In the genomic region with DNA sequence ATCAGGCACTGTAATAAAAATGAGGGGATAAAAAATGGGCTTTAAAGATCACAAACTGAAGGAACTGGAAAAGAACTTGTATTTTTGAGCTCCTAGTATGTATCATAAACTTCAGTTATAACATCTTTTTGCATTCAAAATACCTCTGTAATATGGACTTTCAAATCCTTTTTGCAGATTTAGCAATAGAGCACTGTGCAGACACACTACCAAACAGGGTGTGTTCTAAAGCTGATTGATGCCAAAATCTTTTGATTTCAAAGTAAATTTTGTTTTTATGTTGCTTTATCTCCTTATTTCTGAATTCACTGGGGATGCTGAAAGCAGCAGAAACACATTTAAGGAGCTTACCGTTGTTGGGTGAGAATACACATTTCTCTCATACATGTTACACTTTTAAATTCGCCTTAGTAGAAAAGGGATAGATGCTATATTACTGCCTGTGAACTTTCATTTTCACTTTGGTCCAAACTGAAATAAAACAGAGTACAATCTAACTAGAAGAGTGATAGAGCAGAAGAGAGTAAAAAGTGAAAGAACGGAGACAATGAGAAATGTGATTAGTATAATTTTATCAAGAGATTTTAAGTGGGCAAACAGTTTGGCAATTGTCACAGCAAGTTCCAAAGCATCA, we compare ENCODE assay signal across 24 cellular contexts.
A peak's percentile ranks its signal among the peaks of the same experiment; 100 is the strongest.
DNase-seq lines count a peak whose midpoint lies in the region; ATAC-seq, FAIRE-seq and TF ChIP-seq lines count a peak whose summit lies in the region.
"Had no signal": no experiment of that assay in that cellular context is flagged by ENCODE, and none has a peak within 500 bp of the region (broad histone marks: within the 10 kb centered on the region; RNA-seq: fewer than 3 reads in every experiment).

No MANE protein-coding gene starts in this region.

- ATAC-seq in right cardiac atrium (no peak), heart right ventricle (no peak)
- ATAC-seq: activated CD4-positive, CD25-positive, alpha-beta regulatory T cell treated with anti-CD3 and anti-CD28 coated beads, Interleukin-2, amount 50 U/mL, for 24 hours; body of pancreas; natural killer cell treated with Interleukin-12 subunit alpha and Interleukin-12 subunit beta and Interleukin-15 and Interleukin-18, amount 100 ng/mL, for 72 hours had no signal

- H3K9me3 ChIP-seq in right cardiac atrium (ENCODE audit: control insufficient read depth, low read length), result no peaks in the 10 kb centered on the region
- no peaks in the 10 kb centered on the region for H3K9me3 ChIP-seq in heart right ventricle
- H3K9me3 ChIP-seq in MG63, result no peaks in the 10 kb centered on the region
- no peaks in the 10 kb centered on the region for H3K9me3 ChIP-seq in endothelial cell of umbilical vein (replicated peaks; ENCODE audit: control insufficient read depth, insufficient read depth, low read length)
- H3K9me3 ChIP-seq in mesenchymal stem cell (ENCODE audit: control insufficient read depth, low read length), result peaks cover 5% of the 10 kb centered on the region
- H3K9me3 ChIP-seq: body of pancreas, prostate gland had no signal

- TF ChIP-seq CTCF in heart right ventricle (IDR thresholded peaks at IDR 0.05) (no peak), endothelial cell of umbilical vein (IDR thresholded peaks at IDR 0.05; ENCODE audit: extremely low read depth in 1 of 2, insufficient read depth in 1 of 2, low read depth in 1 of 2, low read length in 2 of 2) (no peak)

- no peak overlapping the region for H2BK12ac ChIP-seq in mesenchymal stem cell (ENCODE audit: low read length in 2 of 2)

- dilution Hi-C loops in endothelial cell of umbilical vein (cut with MboI; ENCODE audit: extremely low pct_ligation_motif_present, low sequenced_read_pairs), result no loop called here

- intact Hi-C loops in right cardiac atrium (cut with DNase I) (no loop called here), heart right ventricle (cut with DNase I) (no loop called here), endothelial cell of umbilical vein (cut with micrococcal nuclease) (no loop called here)

- no peak for FAIRE-seq in endothelial cell of umbilical vein (lab: Jason Lieb, UNC)
- FAIRE-seq: frontal cortex, RCC 7860, small intestine, urothelium cell line had no signal

- POLR2A ChIA-PET in endothelial cell of umbilical vein (lab: Charles Lee), result no interaction called here

- H3K4me2 ChIP-seq in endothelial cell of umbilical vein (ENCODE audit: insufficient read depth, low read length) (peak overlapping the region; percentile 21), mesenchymal stem cell (ENCODE audit: low read length, poor library complexity, severe bottlenecking) (no peak overlapping the region)

- no peaks in the 10 kb centered on the region for H4K20me1 ChIP-seq in endothelial cell of umbilical vein (replicated peaks; ENCODE audit: control insufficient read depth, extremely low read depth, insufficient read depth, low read length)

- no peak for TF ChIP-seq POLR2A in endothelial cell of umbilical vein (IDR thresholded peaks at IDR 0.05; ENCODE audit: low read depth, low read length)

- no peak overlapping the region for H3K27ac ChIP-seq in right cardiac atrium (ENCODE audit: low read length)
- H3K27ac ChIP-seq in heart right ventricle, result no peak overlapping the region
- no peak overlapping the region for H3K27ac ChIP-seq in endothelial cell of umbilical vein (ENCODE audit: insufficient read depth, low read depth, low read length)
- H3K27ac ChIP-seq in mesenchymal stem cell (ENCODE audit: low read length, poor library complexity, severe bottlenecking), result no peak overlapping the region
- H3K27ac ChIP-seq: body of pancreas, prostate gland, SK-N-MC had no signal

- no peak overlapping the region for H3K14ac ChIP-seq in mesenchymal stem cell (ENCODE audit: low read length in 2 of 2)

- H2BK15ac ChIP-seq in mesenchymal stem cell (ENCODE audit: low read depth, poor library complexity, severe bottlenecking), result no peak overlapping the region

- no peak overlapping the region for H2BK5ac ChIP-seq in mesenchymal stem cell (ENCODE audit: low read depth, low read length, poor library complexity, severe bottlenecking)

- H4K91ac ChIP-seq in mesenchymal stem cell (ENCODE audit: low read length), result no peak overlapping the region

- no peak overlapping the region for H2BK120ac ChIP-seq in mesenchymal stem cell (ENCODE audit: low read depth, low read length)

- H2AFZ ChIP-seq in endothelial cell of umbilical vein (ENCODE audit: low read depth, low read length), result peak overlapping the region; percentile 24
- H2AFZ ChIP-seq in mesenchymal stem cell (ENCODE audit: low read depth, low read length), result no peak overlapping the region

- H2AK5ac ChIP-seq in mesenchymal stem cell (ENCODE audit: low read length, severe bottlenecking), result no peak overlapping the region

- WGBS in right cardiac atrium, result 53% methylated on average over 3 of the region's 3 CpGs
- 66 to 68% methylated on average over 3 of the region's 3 CpGs for WGBS in heart right ventricle, 2 donors
- 100% methylated on average over 1 of the region's 3 CpGs for WGBS in mesenchymal stem cell

- CTCF ChIA-PET in endothelial cell of umbilical vein (lab: Charles Lee), result interaction anchor here (1.1 to 1.4 kb wide), 2 partner anchors 12 to 28 kb away, joined by 3 read pairs; no protein-coding TSS in a partner anchor

- DNase-seq in right cardiac atrium (no peak), heart right ventricle (no peak), MG63 (no peak), endothelial cell of umbilical vein (ENCODE audit: low read depth, low spot score) (no peak), mesenchymal stem cell (no peak), GOT3 (lab: John Stamatoyannopoulos, UW) (no peak), AG20443 (ENCODE audit: low spot score) (no peak)
- no peak for DNase-seq in effector CD4-positive, alpha-beta T cell
- DNase-seq: ACHN; activated naive CD8-positive, alpha-beta T cell treated with anti-CD3 and anti-CD28 coated beads, Interleukin-2, amount 10 ng/mL, durations not matched to agents 7 days and 5 days; body of pancreas; DMS 273 treated with DMSO at 0.1 percent for 48 hours; NCI-H1436; NCI-H82; small intestine; stimulated activated CD4-positive, alpha-beta T cell treated with anti-CD3 and anti-CD28 coated beads, Interleukin-4, amount 100 ng/mL, for 1 hour; T-helper 9 cell had no signal

- H3K23ac ChIP-seq in mesenchymal stem cell (ENCODE audit: low read length in 2 of 2), result no peak overlapping the region

- H3K27me3 ChIP-seq in right cardiac atrium (ENCODE audit: control insufficient read depth, insufficient read depth) (no peaks in the 10 kb centered on the region), heart right ventricle (no peaks in the 10 kb centered on the region), MG63 (no peaks in the 10 kb centered on the region), endothelial cell of umbilical vein (ENCODE audit: control insufficient read depth in 2 of 2, insufficient read depth in 2 of 2, low read length in 2 of 2) (no peaks in the 10 kb centered on the region), mesenchymal stem cell (ENCODE audit: control insufficient read depth in 1 of 2, insufficient read depth in 1 of 2, low read length in 2 of 2) (no peaks in the 10 kb centered on the region)
- H3K27me3 ChIP-seq: body of pancreas had no signal

- peak overlapping the region; percentile 38 for H3K4me3 ChIP-seq in right cardiac atrium (ENCODE audit: low read length)
- peak overlapping the region in 1 of 10 donors; percentile 18 for H3K4me3 ChIP-seq in heart right ventricle
- peak overlapping the region; percentile 52 for H3K4me3 ChIP-seq in MG63
- no peak overlapping the region for H3K4me3 ChIP-seq in endothelial cell of umbilical vein (replicated peaks in 1 of 3; ENCODE audit: insufficient read depth in 1 of 3, low read depth in 1 of 3, low read length in 3 of 3)
- peak overlapping the region in 1 of 2 experiments; percentile 9 for H3K4me3 ChIP-seq in mesenchymal stem cell (ENCODE audit: insufficient read depth in 1 of 2, low read depth in 1 of 2, low read length in 2 of 2)
- H3K4me3 ChIP-seq: body of pancreas, prostate gland, SK-N-MC had no signal

- no TSS peak for BruUV-seq in endothelial cell of umbilical vein (replicated peaks; lab: Mats Ljungman, UMichigan)

- no peaks in the 10 kb centered on the region for H3K9me1 ChIP-seq in endothelial cell of umbilical vein (replicated peaks; ENCODE audit: control insufficient read depth, extremely low read depth, insufficient read depth, low read length)

- H3K36me3 ChIP-seq in heart right ventricle (no peaks in the 10 kb centered on the region), MG63 (no peaks in the 10 kb centered on the region), endothelial cell of umbilical vein (ENCODE audit: control insufficient read depth in 2 of 2, extremely low read depth in 1 of 2, insufficient read depth in 2 of 2, low read length in 2 of 2) (no peaks in the 10 kb centered on the region), mesenchymal stem cell (ENCODE audit: control insufficient read depth in 1 of 2, insufficient read depth in 2 of 2, low read depth in 1 of 2, low read length in 2 of 2) (no peaks in the 10 kb centered on the region)
- H3K36me3 ChIP-seq: prostate gland had no signal

- no peak overlapping the region for H3K4ac ChIP-seq in mesenchymal stem cell (ENCODE audit: low read depth in 1 of 2, low read length in 2 of 2)

- H3K4me1 ChIP-seq in right cardiac atrium (ENCODE audit: control insufficient read depth, insufficient read depth, low read length), result no peaks in the 10 kb centered on the region
- no peaks in the 10 kb centered on the region for H3K4me1 ChIP-seq in heart right ventricle
- no peaks in the 10 kb centered on the region for H3K4me1 ChIP-seq in endothelial cell of umbilical vein (ENCODE audit: control insufficient read depth, extremely low read depth, insufficient read depth, low read length)
- H3K4me1 ChIP-seq in mesenchymal stem cell (ENCODE audit: control insufficient read depth, insufficient read depth, low read depth, low read length), result no peaks in the 10 kb centered on the region
- H3K4me1 ChIP-seq: body of pancreas, prostate gland had no signal

- H3K18ac ChIP-seq in mesenchymal stem cell (ENCODE audit: low read depth in 1 of 2, low read length in 2 of 2), result no peak overlapping the region

- no peaks in the 10 kb centered on the region for H3K79me2 ChIP-seq in endothelial cell of umbilical vein (ENCODE audit: control insufficient read depth, insufficient read depth, low read length)

- no peaks in the 10 kb centered on the region for H3K79me1 ChIP-seq in mesenchymal stem cell (replicated peaks; ENCODE audit: low read length, poor library complexity, severe bottlenecking)

- H4K8ac ChIP-seq in mesenchymal stem cell (ENCODE audit: low read length), result no peak overlapping the region

- H3K9ac ChIP-seq in endothelial cell of umbilical vein (replicated peaks; ENCODE audit: extremely low read depth, insufficient read depth, low read length), result no peak overlapping the region
- H3K9ac ChIP-seq in mesenchymal stem cell (ENCODE audit: low read length), result no peak overlapping the region

TF ChIP-seq in endothelial cell of umbilical vein, 7 proteins besides CTCF, POLR2A, EP300 and RAD21 (continues in another document):
- TF ChIP-seq MYC (IDR thresholded peaks at IDR 0.05; ENCODE audit: low read depth, low read length), result no peak
- no peak for TF ChIP-seq JUN (IDR thresholded peaks at IDR 0.05; ENCODE audit: borderline replicate concordance, insufficient read depth, insufficient read length, low read depth)

Comparison
In these comparisons a context has a peak if more than half of its experiments do, and no peak if none do; other contexts are left out.
1. H3K4me3 ChIP-seq: peak in right cardiac atrium (single experiment) and MG63 (single experiment); none in endothelial cell of umbilical vein (0 of 3).